24 cellular contexts compared by ENCODE assay signal in the genomic region with DNA sequence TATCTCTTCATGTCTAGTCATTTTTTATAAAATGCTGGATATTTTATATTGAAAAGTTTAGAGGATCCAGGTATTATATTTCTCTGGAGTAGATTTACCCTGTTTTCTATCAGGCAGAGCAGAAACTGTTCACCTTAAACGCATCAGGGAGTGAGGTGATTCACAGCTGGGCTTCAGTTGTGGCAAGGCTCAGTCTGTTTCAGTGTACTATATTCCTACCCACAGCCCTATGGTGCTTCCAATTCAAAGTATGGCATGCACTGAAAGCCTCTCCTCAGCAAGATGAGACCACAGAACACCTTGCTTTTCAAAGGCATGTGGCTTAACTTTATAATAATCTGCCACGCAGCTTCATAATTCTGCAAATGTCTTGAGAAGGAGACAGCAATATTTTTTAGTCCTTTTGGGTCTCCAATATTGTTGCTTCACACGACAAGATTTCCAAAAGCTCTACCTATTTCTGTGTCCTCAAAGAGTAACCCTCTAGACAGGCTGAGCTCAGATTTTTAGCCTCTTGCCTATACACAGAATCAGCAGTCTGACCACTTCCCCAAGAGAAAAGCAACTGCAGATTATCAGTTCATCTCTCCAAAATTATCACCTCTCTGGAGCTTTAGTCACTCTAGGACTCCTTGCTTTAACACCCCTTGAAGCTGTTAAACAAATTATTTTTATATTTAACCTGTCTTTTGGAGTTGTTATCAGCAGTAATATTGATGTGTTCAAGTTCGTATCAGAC.
"Had no signal": no experiment of that assay in that cellular context is flagged by ENCODE, and none has a peak within 500 bp of the region (broad histone marks: within the 10 kb centered on the region; RNA-seq: fewer than 3 reads in every experiment).

No MANE protein-coding gene starts in this region.

- FAIRE-seq: endometrium, frontal cortex, kidney had no signal

- H3K27ac ChIP-seq: colonic mucosa, esophagus muscularis mucosa, foreskin keratinocyte, gastroesophageal sphincter, heart left ventricle, hepatocyte, left lung, lower lobe of right lung had no signal

- H3K4me2 ChIP-seq: hepatocyte had no signal

- DNase-seq: colonic mucosa; cortex of kidney; effector CD8-positive, alpha-beta T cell; effector memory CD8-positive, alpha-beta T cell; endodermal cell; foreskin keratinocyte; heart left ventricle; hypothalamus; immature natural killer cell; islet precursor cell; kidney; kidney glomerular epithelial cell; left lung; left ventricle myocardium superior; lower lobe of right lung; mesendoderm; midbrain; naive thymus-derived CD4-positive, alpha-beta T cell had no signal

- H3K9me3 Mint-ChIP-seq: dendritic cell treated with granulocyte-macrophage colony-stimulating factor and Interleukin-4, amounts not matched to agents 40 ng/mL and 50 ng/mL, for 4 days; effector memory CD8-positive, alpha-beta T cell had no signal

- H3K9me3 ChIP-seq: colonic mucosa, esophagus muscularis mucosa, gastroesophageal sphincter, heart left ventricle, left lung, lower lobe of right lung had no signal

- H3K27ac Mint-ChIP-seq: dendritic cell treated with granulocyte-macrophage colony-stimulating factor and Interleukin-4, amounts not matched to agents 40 ng/mL and 50 ng/mL, for 4 days; effector memory CD8-positive, alpha-beta T cell; endodermal cell; immature natural killer cell; naive thymus-derived CD4-positive, alpha-beta T cell had no signal

- H3K36me3 Mint-ChIP-seq: immature natural killer cell had no signal

- H3K4me1 ChIP-seq: colonic mucosa, esophagus muscularis mucosa, foreskin keratinocyte, gastroesophageal sphincter, heart left ventricle, left lung, lower lobe of right lung had no signal

- H3K4me1 Mint-ChIP-seq: endodermal cell; immature natural killer cell; naive thymus-derived CD4-positive, alpha-beta T cell had no signal

- H3K79me2 ChIP-seq: hepatocyte had no signal

- H2AFZ ChIP-seq: hepatocyte had no signal

- H3K4me3 Mint-ChIP-seq: dendritic cell treated with granulocyte-macrophage colony-stimulating factor and Interleukin-4, amounts not matched to agents 40 ng/mL and 50 ng/mL, for 4 days; effector memory CD8-positive, alpha-beta T cell; endodermal cell; immature natural killer cell; naive thymus-derived CD4-positive, alpha-beta T cell had no signal

- ATAC-seq: effector memory CD8-positive, alpha-beta T cell; foreskin keratinocyte; gastroesophageal sphincter; heart left ventricle; left lung; left ventricle myocardium superior; lower lobe of right lung; naive thymus-derived CD4-positive, alpha-beta T cell had no signal

- H3K36me3 ChIP-seq: colonic mucosa, left lung, lower lobe of right lung had no signal

- H3K4me3 ChIP-seq: colonic mucosa, esophagus muscularis mucosa, gastroesophageal sphincter, heart left ventricle, hepatocyte, left lung, lower lobe of right lung had no signal

- H3K27me3 ChIP-seq: colonic mucosa, esophagus muscularis mucosa, foreskin keratinocyte, gastroesophageal sphincter, heart left ventricle, hepatocyte, left lung had no signal
